Comparison of ENCODE assay signal across 8 cellular contexts in the genomic region with DNA sequence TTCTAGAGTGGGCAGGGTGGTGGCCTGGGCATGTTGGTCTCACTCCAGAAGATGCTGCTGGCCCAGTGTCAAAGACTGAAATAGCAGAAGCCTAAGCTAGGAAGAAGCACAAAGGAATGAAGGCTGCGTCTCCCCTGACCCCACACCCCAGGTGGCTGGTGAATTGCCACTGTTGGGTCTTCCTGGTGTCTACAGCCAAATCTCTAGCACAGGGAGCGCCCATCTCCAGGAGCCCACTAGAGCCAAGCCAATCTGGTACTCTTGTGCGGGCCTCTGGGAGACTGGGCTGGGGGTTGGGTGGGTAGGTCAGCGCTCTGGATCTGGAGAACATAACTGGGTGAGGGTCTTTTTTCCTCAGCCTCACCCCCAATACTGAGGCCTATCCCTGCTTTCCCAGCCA. TPM values are rescaled to one million over a fixed set of nuclear protein-coding genes. Genes with fewer than 3 reads are reported as not detected.
DNase-seq lines count a peak whose midpoint lies in the region; ATAC-seq, FAIRE-seq and TF ChIP-seq lines count a peak whose summit lies in the region.

No MANE protein-coding gene starts in this region.

- H3K9ac ChIP-seq in GM12878 (ENCODE audit: control insufficient read depth, insufficient read depth, low read length) = peak overlapping the region; percentile 98

- peak overlapping the region; percentile 93 for H3K4me2 ChIP-seq in GM12878 (ENCODE audit: control insufficient read depth, insufficient read depth)

- ATAC-seq in GM12878 = no peak
- ATAC-seq in memory B cell (ENCODE audit: low read depth) = no peak
- no peak for ATAC-seq in upper lobe of left lung (ENCODE audit: low FRiP score in 2 of 2)
- ATAC-seq in HG02840 (IDR thresholded peaks at IDR 0.05; ENCODE audit: low FRiP score, unreplicated experiment) = no peak

- peak overlapping the region; percentile 88 for H3K4me3 Mint-ChIP-seq in activated naive CD4-positive, alpha-beta T cell treated with anti-CD3 and anti-CD28 coated beads for 36 hours
- peak overlapping the region; percentile 85 for H3K4me3 Mint-ChIP-seq in memory B cell

- no peak for TF ChIP-seq EP300 in GM12878 (IDR thresholded peaks at IDR 0.05; ENCODE audit: borderline replicate concordance in 1 of 2, control insufficient read depth in 1 of 2, low read depth in 2 of 2, low read length in 2 of 2)
- TF ChIP-seq EP300 in upper lobe of left lung (IDR thresholded peaks at IDR 0.05) = no peak

- TF ChIP-seq CTCF in GM12878 (IDR thresholded peaks at IDR 0.05 in 2 of 3, conservative IDR thresholded peaks at IDR 0.05 in 1 of 3; ENCODE audit: control insufficient read depth in 2 of 3, extremely low read depth in 1 of 3, insufficient read depth in 1 of 3, low read depth in 3 of 3, low read length in 3 of 3) (no peak), upper lobe of left lung (IDR thresholded peaks at IDR 0.05) (no peak)

- TF ChIP-seq RAD21 in GM12878 (IDR thresholded peaks at IDR 0.05; ENCODE audit: insufficient read depth, low read depth, low read length) = no peak

- SMC1A ChIA-PET in GM12878 (lab: Charles Lee; ENCODE audit: uncharacterized antibody, unreplicated experiment) = interaction anchor here (1.1 to 1.9 kb wide), 3 partner anchors 10 to 28 kb away, joined by 3 to 20 read pairs (median 4); a partner anchor contains a TSS

- H3K27ac Mint-ChIP-seq in activated naive CD4-positive, alpha-beta T cell treated with anti-CD3 and anti-CD28 coated beads for 36 hours = no peak overlapping the region
- no peak overlapping the region for H3K27ac Mint-ChIP-seq in memory B cell

- H3K36me3 ChIP-seq in GM12878 (ENCODE audit: control insufficient read depth in 2 of 2, insufficient read depth in 2 of 2, low read length in 1 of 2) (peaks cover 16 to 25% of the 10 kb centered on the region in 2 experiments), upper lobe of left lung (peaks cover 24 to 47% (median 42%) of the 10 kb centered on the region in 4 donors)

- TF ChIP-seq POLR2A in GM12878 (IDR thresholded peaks at IDR 0.05; ENCODE audit: low read depth, low read length) (no peak), upper lobe of left lung (IDR thresholded peaks at IDR 0.05) (no peak)

- peaks cover 14% of the 10 kb centered on the region for H3K79me2 ChIP-seq in GM12878 (ENCODE audit: control insufficient read depth, insufficient read depth, low read length)

- H3K27me3 Mint-ChIP-seq in activated naive CD4-positive, alpha-beta T cell treated with anti-CD3 and anti-CD28 coated beads for 36 hours (ENCODE audit: low read depth) = no peaks in the 10 kb centered on the region
- no peaks in the 10 kb centered on the region for H3K27me3 Mint-ChIP-seq in memory B cell

- H2AFZ ChIP-seq in GM12878 (ENCODE audit: control insufficient read depth, low read depth, low read length) = no peak overlapping the region

- H3K4me1 ChIP-seq in GM12878 (ENCODE audit: control insufficient read depth, insufficient read depth, low read length) = peaks cover 5% of the 10 kb centered on the region
- peaks cover 38 to 66% (median 53%) of the 10 kb centered on the region in 4 donors for H3K4me1 ChIP-seq in upper lobe of left lung

- CTCF ChIA-PET in activated naive CD4-positive, alpha-beta T cell treated with anti-CD3 and anti-CD28 coated beads for 36 hours (lab: Charles Lee) = no interaction called here
- CTCF ChIA-PET in GM12878 (lab: Yijun Ruan, JAX) = interaction anchor here (1.0 to 2.0 kb wide), 5 partner anchors 9 to 80 kb away, joined by 3 to 12 read pairs (median 5); a partner anchor contains a TSS

- H3K4me3 ChIP-seq in GM12878 (peak overlapping the region; percentile 90), upper lobe of left lung (peak overlapping the region; percentile 56 to 86 (median 70))

- intact Hi-C loops in activated naive CD4-positive, alpha-beta T cell treated with anti-CD3 and anti-CD28 coated beads for 36 hours (cut with micrococcal nuclease) = no loop called here
- intact Hi-C loops in GM12878 (cut with micrococcal nuclease; ENCODE audit: unreplicated experiment) = no loop called here
- intact Hi-C loops in posterior vena cava (cut with DNase I) = no loop called here

- FAIRE-seq in GM12878 (lab: Jason Lieb, UNC) = no peak

- no peaks in the 10 kb centered on the region for H3K9me3 Mint-ChIP-seq in activated naive CD4-positive, alpha-beta T cell treated with anti-CD3 and anti-CD28 coated beads for 36 hours
- H3K9me3 Mint-ChIP-seq in memory B cell = no peaks in the 10 kb centered on the region

- RAD21 ChIA-PET in GM12878 (lab: Charles Lee; ENCODE audit: unreplicated experiment) = interaction anchor here (1.4 to 3.4 kb wide), 3 partner anchors 10 to 28 kb away, joined by 3 to 21 read pairs (median 8); a partner anchor contains a TSS

- 57% methylated on average over 4 of the region's 4 CpGs for WGBS in GM12878 (ENCODE audit: insufficient coverage, insufficient replicate concordance, low lambda C conversion rate, missing lambda C conversion rate)
- WGBS in upper lobe of left lung, 2 donors = 53 to 75% methylated on average over 2 to 4 of the region's 4 CpGs

- POLR2A ChIA-PET in GM12878 (lab: Charles Lee) = interaction anchor here (0.6 to 3.0 kb wide), 4 partner anchors 11 to 47 kb away, joined by 7 to 58 read pairs (median 13); a partner anchor contains a TSS

- H4K20me1 ChIP-seq in GM12878 (ENCODE audit: control insufficient read depth, insufficient read depth) = no peaks in the 10 kb centered on the region

- peak overlapping the region; percentile 69; the same call in 1 of the 2 replicates for H3K27ac ChIP-seq in GM12878 (ENCODE audit: control insufficient read depth, insufficient read depth)
- peak overlapping the region; percentile 77 to 87 (median 86) for H3K27ac ChIP-seq in upper lobe of left lung

- peaks cover 17% of the 10 kb centered on the region for H3K4me1 Mint-ChIP-seq in activated naive CD4-positive, alpha-beta T cell treated with anti-CD3 and anti-CD28 coated beads for 36 hours (ENCODE audit: low read depth)
- peaks cover 16% of the 10 kb centered on the region for H3K4me1 Mint-ChIP-seq in memory B cell

- peaks cover 13% of the 10 kb centered on the region for H3K36me3 Mint-ChIP-seq in activated naive CD4-positive, alpha-beta T cell treated with anti-CD3 and anti-CD28 coated beads for 36 hours (ENCODE audit: low read depth)
- peaks cover 9% of the 10 kb centered on the region for H3K36me3 Mint-ChIP-seq in memory B cell

- no peaks in the 10 kb centered on the region for H3K27me3 ChIP-seq in GM12878 (replicated peaks in 1 of 2; ENCODE audit: control insufficient read depth in 2 of 2, insufficient read depth in 2 of 2, low read length in 1 of 2)
- H3K27me3 ChIP-seq in upper lobe of left lung = no peaks in the 10 kb centered on the region

- no peaks in the 10 kb centered on the region for H3K9me3 ChIP-seq in GM12878 (replicated peaks; ENCODE audit: control insufficient read depth, insufficient read depth, low read length)
- H3K9me3 ChIP-seq in upper lobe of left lung = no peaks in the 10 kb centered on the region

- in situ Hi-C loops in GM12878 (cut with MboI) = no loop called here

- no TSS peak for BruUV-seq in GM12878 (replicated peaks; lab: Mats Ljungman, UMichigan)

- DNase-seq in activated naive CD4-positive, alpha-beta T cell treated with anti-CD3 and anti-CD28 coated beads for 36 hours = no peak
- DNase-seq in activated naive CD4-positive, alpha-beta T cell treated with anti-CD3 and anti-CD28 coated beads, Interleukin-2, amount 50 U/mL, for 16 hours = no peak
- DNase-seq in GM12878 (ENCODE audit: low read depth, low spot score) (no peak), memory B cell (ENCODE audit: low spot score in 2 of 2) (no peak), upper lobe of left lung (no peak), NCI-H2107 treated with DMSO at 0.1 percent for 48 hours (lab: John Stamatoyannopoulos, UW; ENCODE audit: unreplicated experiment) (no peak), posterior vena cava (ENCODE audit: low spot score) (no peak)

RNA-seq across cellular contexts. Expression of a gene that starts 0.9 kb away (rescaled TPM):
- 10 to 100 TPM; 14.1 to 14.4 TPM for total RNA-seq in activated naive CD4-positive, alpha-beta T cell treated with anti-CD3 and anti-CD28 coated beads for 36 hours
- total RNA-seq in GM12878 (2013; cell fraction: nucleolus; rRNA removed) = 4.4 and 6.3 TPM in 2 replicates
- 31.1 and 34.7 TPM in 2 replicates for total RNA-seq in GM12878 (2014; rRNA removed)
- 17.7 and 18.0 TPM in 2 replicates for total RNA-seq in GM12878 (2014; rRNA removed; fragmentation: Illumina TruSeq; extraction: Trizol)
- 33.8 and 34.5 TPM in 2 replicates for total RNA-seq in GM12878 (2021)
- 14.4 TPM for polyA plus RNA-seq in GM12878 (2011; ENCODE audit: low read depth)
- 24.3 and 37.8 TPM in 2 replicates for polyA plus RNA-seq in GM12878 (2011; rRNA removed)
- 45.3 and 51.3 TPM in 2 replicates for polyA plus RNA-seq in GM12878 (2011; cell fraction: cytosol; rRNA removed)
- polyA plus RNA-seq in GM12878 (2011; cell fraction: nucleus; rRNA removed) = 20.5 and 21.8 TPM in 2 replicates
- polyA plus RNA-seq in GM12878 (2012) = 21.3 and 26.7 TPM in 2 replicates
- polyA plus RNA-seq in GM12878 (2014; fragmentation: Illumina TruSeq; extraction: Trizol) = 24.3 and 27.0 TPM in 2 replicates
- polyA plus RNA-seq in GM12878 (2014; fragmentation: Nextera tagmentation; extraction: Ambion mirVana) = 10 to 100 TPM in 1 of 2 experiments, 1 to 10 TPM in 1; 4.0 to 10.2 TPM
- polyA plus RNA-seq in GM12878 (2014; rRNA removed) = 69.4 and 79.5 TPM in 2 replicates
- 10 to 100 TPM; 71.1 to 73.8 TPM for polyA plus RNA-seq in GM12878 (2016; fragmentation: Nextera tagmentation; extraction: Ambion mirVana)
- 14.0 and 16.5 TPM in 2 replicates for polyA minus RNA-seq in GM12878 (2011; rRNA and poly(A)+ RNA removed)
- 4.1 and 4.5 TPM in 2 replicates for polyA minus RNA-seq in GM12878 (2011; cell fraction: cytosol; rRNA and poly(A)+ RNA removed)
- 6.2 and 7.7 TPM in 2 replicates for polyA minus RNA-seq in GM12878 (2011; cell fraction: nucleus; rRNA and poly(A)+ RNA removed)
- total RNA-seq in upper lobe of left lung = 10 to 100 TPM; 16.8 to 36.1 (median 25.0) TPM
- total RNA-seq in posterior vena cava = 10 to 100 TPM; 19.1 to 22.4 TPM

RNA-seq across cellular contexts. Expression of a gene that starts 4.6 kb away (rescaled TPM):
- total RNA-seq in activated naive CD4-positive, alpha-beta T cell treated with anti-CD3 and anti-CD28 coated beads for 36 hours = 1 to 10 TPM; 1.5 to 2.1 TPM
- 17.5 and 19.1 TPM in 2 replicates for total RNA-seq in GM12878 (2013; cell fraction: nucleolus; rRNA removed)
- total RNA-seq in GM12878 (2014; rRNA removed) (17.7 and 21.8 TPM in 2 replicates), GM12878 (2014; rRNA removed; fragmentation: Illumina TruSeq; extraction: Trizol) (7.6 and 7.7 TPM in 2 replicates), GM12878 (2021) (12.4 and 14.8 TPM in 2 replicates), upper lobe of left lung (100 to 1,000 TPM; 120 to 389 (median 226) TPM), posterior vena cava (100 to 1,000 TPM in 1 of 2 donors, 10 to 100 TPM in 1; 95.2 to 130 TPM)
- polyA plus RNA-seq in GM12878 (2011; ENCODE audit: low read depth) = 22.0 TPM
- polyA plus RNA-seq in GM12878 (2011; rRNA removed) (6.0 and 11.0 TPM in 2 replicates), GM12878 (2014; fragmentation: Illumina TruSeq; extraction: Trizol) (0.87 and 6.4 TPM in 2 replicates), GM12878 (2014; fragmentation: Nextera tagmentation; extraction: Ambion mirVana) (under 1 TPM; 0.06 to 0.31 TPM), GM12878 (2014; rRNA removed) (14.4 and 21.2 TPM in 2 replicates), GM12878 (2016; fragmentation: Nextera tagmentation; extraction: Ambion mirVana) (10 to 100 TPM; 17.1 to 17.4 TPM)
- polyA plus RNA-seq in GM12878 (2011; cell fraction: cytosol; rRNA removed) = 17.1 and 24.4 TPM in 2 replicates
- 20.1 and 21.1 TPM in 2 replicates for polyA plus RNA-seq in GM12878 (2011; cell fraction: nucleus; rRNA removed)
- 5.0 and 5.8 TPM in 2 replicates for polyA plus RNA-seq in GM12878 (2012)
- polyA minus RNA-seq in GM12878 (2011; rRNA and poly(A)+ RNA removed) = 14.8 and 27.1 TPM in 2 replicates
- 6.5 and 7.4 TPM in 2 replicates for polyA minus RNA-seq in GM12878 (2011; cell fraction: cytosol; rRNA and poly(A)+ RNA removed)
- polyA minus RNA-seq in GM12878 (2011; cell fraction: nucleus; rRNA and poly(A)+ RNA removed) = 12.2 and 21.7 TPM in 2 replicates

RNA-seq across cellular contexts. Expression of a gene that starts 13.5 kb away (rescaled TPM):
- total RNA-seq in activated naive CD4-positive, alpha-beta T cell treated with anti-CD3 and anti-CD28 coated beads for 36 hours = 10 to 100 TPM; 37.5 to 38.5 TPM
- 67.1 and 75.3 TPM in 2 replicates for total RNA-seq in GM12878 (2013; cell fraction: nucleolus; rRNA removed)
- total RNA-seq in GM12878 (2014; rRNA removed) (39.3 and 40.1 TPM in 2 replicates), GM12878 (2014; rRNA removed; fragmentation: Illumina TruSeq; extraction: Trizol) (15.7 and 16.1 TPM in 2 replicates), GM12878 (2021) (30.9 and 35.2 TPM in 2 replicates), upper lobe of left lung (10 to 100 TPM; 42.7 to 78.9 (median 47.7) TPM), posterior vena cava (10 to 100 TPM; 31.3 to 40.3 TPM)
- polyA plus RNA-seq in GM12878 (2011; ENCODE audit: low read depth) = 19.6 TPM
- polyA plus RNA-seq in GM12878 (2011; rRNA removed) (36.4 and 59.6 TPM in 2 replicates), GM12878 (2014; fragmentation: Illumina TruSeq; extraction: Trizol) (9.6 and 18.5 TPM in 2 replicates), GM12878 (2014; fragmentation: Nextera tagmentation; extraction: Ambion mirVana) (10 to 100 TPM in 1 of 2 experiments, 1 to 10 TPM in 1; 4.4 to 10.3 TPM), GM12878 (2014; rRNA removed) (54.1 and 61.3 TPM in 2 replicates), GM12878 (2016; fragmentation: Nextera tagmentation; extraction: Ambion mirVana) (10 to 100 TPM; 48.7 to 49.1 TPM)
- polyA plus RNA-seq in GM12878 (2011; cell fraction: cytosol; rRNA removed) = 62.1 and 82.5 TPM in 2 replicates
- 136 and 141 TPM in 2 replicates for polyA plus RNA-seq in GM12878 (2011; cell fraction: nucleus; rRNA removed)
- polyA plus RNA-seq in GM12878 (2012) = 38.7 and 39.3 TPM in 2 replicates
- 16.2 and 26.6 TPM in 2 replicates for polyA minus RNA-seq in GM12878 (2011; rRNA and poly(A)+ RNA removed)
- polyA minus RNA-seq in GM12878 (2011; cell fraction: cytosol; rRNA and poly(A)+ RNA removed) = 9.3 and 11.9 TPM in 2 replicates
- polyA minus RNA-seq in GM12878 (2011; cell fraction: nucleus; rRNA and poly(A)+ RNA removed) = 22.7 and 30.4 TPM in 2 replicates

RNA-seq across cellular contexts. Expression of a gene that starts 18.4 kb away (rescaled TPM):
- under 1 TPM; 0.54 to 0.57 TPM for total RNA-seq in activated naive CD4-positive, alpha-beta T cell treated with anti-CD3 and anti-CD28 coated beads for 36 hours
- 1.6 and 2.2 TPM in 2 replicates for total RNA-seq in GM12878 (2013; cell fraction: nucleolus; rRNA removed)
- total RNA-seq in GM12878 (2014; rRNA removed) (0.11 and 0.60 TPM in 2 replicates), GM12878 (2014; rRNA removed; fragmentation: Illumina TruSeq; extraction: Trizol) (0.14 and 0.27 TPM in 2 replicates), GM12878 (2021) (0.45 and 0.80 TPM in 2 replicates), upper lobe of left lung (10 to 100 TPM in 5 of 6 donors, 1 to 10 TPM in 1; 3.1 to 98.7 (median 31.5) TPM), posterior vena cava (under 1 TPM; 0.23 to 0.24 TPM)
- polyA plus RNA-seq in GM12878 (2011; ENCODE audit: low read depth) = 0.60 TPM
- polyA plus RNA-seq in GM12878 (2011; rRNA removed) (0.40 and 1.0 TPM in 2 replicates), GM12878 (2014; fragmentation: Illumina TruSeq; extraction: Trizol) (0.18 TPM in 1 of 2 replicates, not detected in the other), GM12878 (2014; fragmentation: Nextera tagmentation; extraction: Ambion mirVana) (under 1 TPM; 0.26 to 0.40 TPM), GM12878 (2014; rRNA removed) (0.35 and 0.91 TPM in 2 replicates), GM12878 (2016; fragmentation: Nextera tagmentation; extraction: Ambion mirVana) (under 1 TPM; 0.66 to 0.94 TPM)
- polyA plus RNA-seq in GM12878 (2011; cell fraction: cytosol; rRNA removed) = 0.60 and 1.2 TPM in 2 replicates
- 7.6 and 7.9 TPM in 2 replicates for polyA plus RNA-seq in GM12878 (2011; cell fraction: nucleus; rRNA removed)
- 0.66 and 0.72 TPM in 2 replicates for polyA plus RNA-seq in GM12878 (2012)
- 0.44 and 1.2 TPM in 2 replicates for polyA minus RNA-seq in GM12878 (2011; rRNA and poly(A)+ RNA removed)
- not detected in 2 replicates for polyA minus RNA-seq in GM12878 (2011; cell fraction: cytosol; rRNA and poly(A)+ RNA removed)
- 0.73 and 2.7 TPM in 2 replicates for polyA minus RNA-seq in GM12878 (2011; cell fraction: nucleus; rRNA and poly(A)+ RNA removed)

RNA-seq across cellular contexts. Expression of a gene that starts 23.4 kb away (rescaled TPM):
- 10 to 100 TPM; 27.7 to 31.3 TPM for total RNA-seq in activated naive CD4-positive, alpha-beta T cell treated with anti-CD3 and anti-CD28 coated beads for 36 hours
- total RNA-seq in GM12878 (2013; cell fraction: nucleolus; rRNA removed) = 30.5 and 38.0 TPM in 2 replicates
- total RNA-seq in GM12878 (2014; rRNA removed) (34.6 and 35.4 TPM in 2 replicates), GM12878 (2014; rRNA removed; fragmentation: Illumina TruSeq; extraction: Trizol) (15.0 and 17.8 TPM in 2 replicates), GM12878 (2021) (19.4 and 22.9 TPM in 2 replicates), upper lobe of left lung (10 to 100 TPM; 15.0 to 41.9 (median 17.3) TPM), posterior vena cava (10 to 100 TPM; 10.6 to 17.4 TPM)
- 21.3 TPM for polyA plus RNA-seq in GM12878 (2011; ENCODE audit: low read depth)
- polyA plus RNA-seq in GM12878 (2011; rRNA removed) (39.4 and 54.2 TPM in 2 replicates), GM12878 (2014; fragmentation: Illumina TruSeq; extraction: Trizol) (12.9 and 22.5 TPM in 2 replicates), GM12878 (2014; fragmentation: Nextera tagmentation; extraction: Ambion mirVana) (10 to 100 TPM; 33.6 to 36.2 TPM), GM12878 (2014; rRNA removed) (34.0 and 38.8 TPM in 2 replicates), GM12878 (2016; fragmentation: Nextera tagmentation; extraction: Ambion mirVana) (10 to 100 TPM; 31.0 to 32.1 TPM)
- 54.1 and 62.7 TPM in 2 replicates for polyA plus RNA-seq in GM12878 (2011; cell fraction: cytosol; rRNA removed)
- 112 and 156 TPM in 2 replicates for polyA plus RNA-seq in GM12878 (2011; cell fraction: nucleus; rRNA removed)
- 27.8 and 29.3 TPM in 2 replicates for polyA plus RNA-seq in GM12878 (2012)
- 52.4 and 60.3 TPM in 2 replicates for polyA minus RNA-seq in GM12878 (2011; rRNA and poly(A)+ RNA removed)
- polyA minus RNA-seq in GM12878 (2011; cell fraction: cytosol; rRNA and poly(A)+ RNA removed) = 8.6 and 14.4 TPM in 2 replicates
- polyA minus RNA-seq in GM12878 (2011; cell fraction: nucleus; rRNA and poly(A)+ RNA removed) = 24.1 and 29.8 TPM in 2 replicates

Comparison
In these comparisons a context has a peak if more than half of its experiments do, and no peak if none do; other contexts are left out.
1. RNA of a gene that starts 4.6 kb away (total RNA-seq): 120 to 389 TPM in upper lobe of left lung and 95.2 to 130 TPM in posterior vena cava; 7.6 to 21.8 TPM in GM12878 and 1.5 to 2.1 TPM in activated naive CD4-positive, alpha-beta T cell treated with anti-CD3 and anti-CD28 coated beads for 36 hours; every median in the first group is over 4 times any median in the second.